9 cellular contexts compared by ENCODE assay signal in the genomic region with DNA sequence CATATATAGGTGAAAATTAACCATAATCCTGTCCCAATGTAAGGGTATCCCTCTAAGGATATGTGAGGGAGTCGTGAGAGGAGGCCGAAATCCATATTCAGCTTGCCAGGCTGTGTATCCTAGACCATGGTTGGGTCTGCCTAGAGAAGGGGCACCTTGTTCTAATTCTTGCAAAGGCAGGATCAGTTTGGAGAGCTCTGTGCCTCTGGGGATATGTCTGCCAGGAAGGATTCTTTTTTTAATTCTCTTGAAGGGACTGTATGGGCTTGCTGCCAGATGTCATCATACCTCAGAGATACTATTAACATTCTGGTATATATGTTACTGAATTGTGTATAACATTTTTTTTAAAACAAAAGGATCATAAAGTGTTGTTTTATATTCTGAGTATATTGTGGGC. TPM values are rescaled to one million over a fixed set of nuclear protein-coding genes. Genes with fewer than 3 reads are reported as not detected.
A peak's percentile ranks its signal among the peaks of the same experiment; 100 is the strongest.
DNase-seq lines count a peak whose midpoint lies in the region; ATAC-seq and TF ChIP-seq lines count a peak whose summit lies in the region.
"Had no signal": no experiment of that assay in that cellular context is flagged by ENCODE, and none has a peak within 500 bp of the region (broad histone marks: within the 10 kb centered on the region; RNA-seq: fewer than 3 reads in every experiment).

No MANE protein-coding gene starts in this region.

- peak overlapping the region; percentile 63 to 86 for H3K27ac Mint-ChIP-seq in effector memory CD8-positive, alpha-beta T cell

- peaks cover 57% of the 10 kb centered on the region for H3K36me3 ChIP-seq in OCI-LY7 (ENCODE audit: insufficient read depth, low read length)

- H3K36me3 Mint-ChIP-seq in effector memory CD8-positive, alpha-beta T cell (ENCODE audit: insufficient read depth), result peaks cover 15% of the 10 kb centered on the region

- no peaks in the 10 kb centered on the region for H3K9me3 Mint-ChIP-seq in effector memory CD8-positive, alpha-beta T cell

- POLR2A ChIA-PET in OCI-LY7 (lab: Charles Lee), result no interaction called here

- H3K79me2 ChIP-seq in OCI-LY7 (ENCODE audit: insufficient read depth, low read depth, low read length), result peaks cover 69% of the 10 kb centered on the region

- H3K4me2 ChIP-seq in OCI-LY7 (ENCODE audit: low read length), result peak overlapping the region; percentile 89

- no peak for ATAC-seq in effector memory CD8-positive, alpha-beta T cell (replicated peaks)

- DNase-seq in NCI-H345 (lab: John Stamatoyannopoulos, UW) (peak; percentile 9), NCI-H345 treated with DMSO at 0.1 percent for 48 hours (lab: John Stamatoyannopoulos, UW; ENCODE audit: unreplicated experiment) (no peak), OCI-LY7 (ENCODE audit: low spot score) (no peak), retinal pigment epithelial cell (ENCODE audit: low read depth) (no peak), NCI-H187 treated with DMSO at 0.1 percent for 48 hours (lab: John Stamatoyannopoulos, UW) (no peak), dedifferentiated amniotic fluid mesenchymal stem cell (ENCODE audit: extremely low spot score) (no peak), T1000 (lab: John Stamatoyannopoulos, UW) (no peak)
- no peak for DNase-seq in effector memory CD8-positive, alpha-beta T cell
- DNase-seq: C1 segment of cervical spinal cord had no signal

- TF ChIP-seq CTCF in OCI-LY7 (conservative IDR thresholded peaks at IDR 0.05; ENCODE audit: low read length) (no peak), retinal pigment epithelial cell (conservative IDR thresholded peaks at IDR 0.05; ENCODE audit: low read depth, low read length) (no peak)

- H2AFZ ChIP-seq in OCI-LY7 (ENCODE audit: low read length), result no peak overlapping the region

- peaks cover 37% of the 10 kb centered on the region for H3K4me1 ChIP-seq in OCI-LY7 (ENCODE audit: insufficient read depth, low read length, poor library complexity, severe bottlenecking)

- CTCF ChIA-PET in OCI-LY7 (lab: Charles Lee; ENCODE audit: unreplicated experiment), result no interaction called here

- no peaks in the 10 kb centered on the region for H3K9me2 ChIP-seq in OCI-LY7 (ENCODE audit: insufficient read depth, low read length)

- no peaks in the 10 kb centered on the region for H3K9me3 ChIP-seq in OCI-LY7 (ENCODE audit: low read length)

- H3K4me3 ChIP-seq in OCI-LY7 (ENCODE audit: low read depth, low read length, poor library complexity, severe bottlenecking) (peak overlapping the region; percentile 98), retinal pigment epithelial cell (ENCODE audit: low read length) (peak overlapping the region; percentile 7)

- no peaks in the 10 kb centered on the region for H3K27me3 Mint-ChIP-seq in effector memory CD8-positive, alpha-beta T cell

- peaks cover 49% of the 10 kb centered on the region for H4K20me1 ChIP-seq in OCI-LY7 (ENCODE audit: insufficient read depth, low read length)

- H3K4me3 Mint-ChIP-seq in effector memory CD8-positive, alpha-beta T cell, result peak overlapping the region; percentile 80 to 88

- peak overlapping the region; percentile 2 for H3K27ac ChIP-seq in OCI-LY7 (ENCODE audit: low read depth, low read length, poor library complexity, severe bottlenecking)

- intact Hi-C loops in OCI-LY7 (cut with micrococcal nuclease; ENCODE audit: unreplicated experiment), result loop anchor here (2.0 to 10.0 kb wide), 3 partner anchors 14 to 492 kb away; a partner anchor contains a TSS

- no TSS peak for BruUV-seq in OCI-LY7 (replicated peaks; lab: Mats Ljungman, UMichigan)

- H3K4me1 Mint-ChIP-seq in effector memory CD8-positive, alpha-beta T cell (ENCODE audit: low read depth in 2 of 2), result peaks cover 25 to 42% of the 10 kb centered on the region in 2 donors

RNA-seq across cellular contexts. Expression of a gene that starts 2.4 kb away (rescaled TPM):
- 45.5 and 53.8 TPM in 2 replicates for total RNA-seq in OCI-LY7 (2014; rRNA removed; shearing (Covaris generic))
- 133 and 136 TPM in 2 replicates for total RNA-seq in OCI-LY7 (2022)
